2 cellular contexts compared by ENCODE assay signal in genomic region chr19:16325161-16325527, GRCh38.
A peak's percentile ranks its signal among the peaks of the same experiment; 100 is the strongest.
TF ChIP-seq lines count a peak whose summit lies in the region.

No MANE protein-coding gene starts in this region.

TF ChIP-seq in WTC11, 78 proteins besides CTCF, POLR2A, EP300 and RAD21:
- no peak for TF ChIP-seq ATF3 (CRISPR knock-in tag; conservative IDR thresholded peaks at IDR 0.05)
- TF ChIP-seq ZBTB43 (CRISPR knock-in tag; IDR thresholded peaks at IDR 0.05), result no peak; the same call in 1 of the 2 replicates
TF ChIP-seq in WTC11: peak in this region for 0.

TF ChIP-seq in H1, 55 proteins besides CTCF, POLR2A, EP300 and RAD21 (continued from another document):
- TF ChIP-seq E2F6 (IDR thresholded peaks at IDR 0.05) (peak; percentile 39), KDM4A (IDR thresholded peaks at IDR 0.05; ENCODE audit: low read depth, low read length, severe bottlenecking) (no peak), TAF1 (IDR thresholded peaks at IDR 0.05; ENCODE audit: low read depth, low read length) (no peak), BCL11A (IDR thresholded peaks at IDR 0.05; ENCODE audit: low read depth in 2 of 2, low read length in 2 of 2) (no peak), EZH2 (IDR thresholded peaks at IDR 0.05; ENCODE audit: low read depth, low read length, severe bottlenecking) (peak; percentile 44), SUZ12 (IDR thresholded peaks at IDR 0.05; ENCODE audit: low read length) (peak; percentile 48)
